1 cellular context compared by ENCODE assay signal in the genomic region with DNA sequence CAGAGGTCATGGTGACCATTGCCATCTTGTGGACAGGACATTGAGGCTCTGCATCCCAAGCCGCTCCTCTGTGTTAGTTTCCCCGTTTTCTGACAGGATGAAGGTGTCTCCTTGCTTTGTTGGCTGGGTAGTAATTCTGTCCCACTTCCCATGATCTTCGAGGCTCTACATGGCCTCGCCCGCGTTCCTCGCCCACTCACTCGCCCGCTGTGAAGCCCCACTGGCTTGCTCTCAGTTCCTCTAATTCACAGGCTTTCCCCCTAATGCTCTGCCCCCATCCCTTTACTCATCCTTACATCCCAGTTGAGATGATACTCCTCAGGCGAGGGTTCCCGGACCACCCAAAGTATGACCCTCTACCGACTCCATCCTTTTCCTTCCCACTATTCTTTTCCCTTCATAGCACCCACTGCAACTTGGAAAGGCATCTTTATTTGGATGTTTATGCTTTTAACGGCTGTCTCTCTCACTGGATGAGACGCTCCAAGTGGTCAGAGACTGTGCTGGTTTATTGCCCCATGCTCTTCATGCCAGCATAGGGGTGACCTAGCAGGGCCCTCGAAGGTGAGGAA.
TF ChIP-seq lines count a peak whose summit lies in the region.

No MANE protein-coding gene starts in this region.

TF ChIP-seq in H1, 55 proteins besides CTCF, POLR2A, EP300 and RAD21:
- TF ChIP-seq NANOG (IDR thresholded peaks at IDR 0.05; ENCODE audit: insufficient read depth, low read depth, low read length, poor library complexity, severe bottlenecking) = no peak
- TF ChIP-seq HDAC6 (IDR thresholded peaks at IDR 0.05; ENCODE audit: low read depth, low read length) = no peak
- TF ChIP-seq TAF1 (IDR thresholded peaks at IDR 0.05; ENCODE audit: low read depth, low read length) = no peak
- TF ChIP-seq CHD2 (IDR thresholded peaks at IDR 0.05; ENCODE audit: low read length) = no peak
- TF ChIP-seq, protein P1, sequence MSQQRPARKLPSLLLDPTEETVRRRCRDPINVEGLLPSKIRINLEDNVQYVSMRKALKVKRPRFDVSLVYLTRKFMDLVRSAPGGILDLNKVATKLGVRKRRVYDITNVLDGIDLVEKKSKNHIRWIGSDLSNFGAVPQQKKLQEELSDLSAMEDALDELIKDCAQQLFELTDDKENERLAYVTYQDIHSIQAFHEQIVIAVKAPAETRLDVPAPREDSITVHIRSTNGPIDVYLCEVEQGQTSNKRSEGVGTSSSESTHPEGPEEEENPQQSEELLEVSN (IDR thresholded peaks at IDR 0.05) = no peak; the same call in 1 of the 2 replicates
- no peak for TF ChIP-seq TBP (IDR thresholded peaks at IDR 0.05; ENCODE audit: low read depth, low read length)
- TF ChIP-seq SP2 (IDR thresholded peaks at IDR 0.05; ENCODE audit: low read length) = no peak
- no peak for TF ChIP-seq NRF1 (IDR thresholded peaks at IDR 0.05; ENCODE audit: low read depth, low read length)
- TF ChIP-seq CTBP2 (IDR thresholded peaks at IDR 0.05; ENCODE audit: borderline replicate concordance, insufficient read depth, insufficient read length, low read length) = no peak
- TF ChIP-seq POU5F1 (IDR thresholded peaks at IDR 0.05; ENCODE audit: low read depth, low read length) = no peak
- no peak for TF ChIP-seq POLR2AphosphoS5 (IDR thresholded peaks at IDR 0.05; ENCODE audit: low read depth, low read length)
- TF ChIP-seq JUND (IDR thresholded peaks at IDR 0.05; ENCODE audit: low read length) = no peak
- TF ChIP-seq RNF2 (IDR thresholded peaks at IDR 0.05; ENCODE audit: borderline replicate concordance, low read depth, low read length, missing control alignments, poor library complexity, severe bottlenecking) = no peak
- TF ChIP-seq KDM4A (IDR thresholded peaks at IDR 0.05; ENCODE audit: low read depth, low read length, severe bottlenecking) = no peak
